Comparison of ENCODE assay signal across 9 cellular contexts in the genomic region with DNA sequence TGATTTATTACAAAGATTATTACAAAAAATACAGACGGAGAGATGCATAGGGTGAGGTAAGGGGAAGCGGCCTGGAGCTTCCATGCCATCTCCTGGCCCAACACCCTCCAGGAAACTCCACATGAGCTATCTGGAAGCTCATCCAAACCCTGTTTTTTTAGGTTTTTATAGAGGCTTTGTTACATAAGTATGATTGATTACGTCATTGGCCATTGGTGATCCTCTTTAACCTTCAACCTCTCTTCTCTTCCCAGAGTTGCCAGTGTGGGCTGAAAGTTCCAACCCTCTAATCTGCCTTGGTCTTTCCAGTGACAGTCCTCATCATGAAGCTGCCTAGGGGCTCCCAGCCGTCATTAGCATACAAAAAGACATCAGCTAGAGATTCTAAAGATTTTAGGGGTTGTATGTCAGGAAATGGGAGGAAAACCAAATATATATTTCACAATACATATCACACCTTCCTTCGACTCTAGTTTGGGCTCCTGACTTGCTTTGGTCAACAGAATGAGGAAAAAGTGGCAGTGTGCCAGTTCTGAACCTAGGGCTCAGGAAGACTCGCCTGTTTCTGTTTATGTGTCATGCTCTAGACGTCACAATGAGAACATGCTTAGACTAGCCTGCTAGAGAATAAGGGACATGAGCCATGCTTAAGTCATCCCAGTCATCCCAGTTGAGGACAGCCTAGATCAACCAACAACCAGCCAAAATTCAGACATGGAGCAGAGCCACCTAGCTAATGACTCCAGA.
DNase-seq lines count a peak whose midpoint lies in the region; FAIRE-seq lines count a peak whose summit lies in the region.
"Had no signal": no experiment of that assay in that cellular context is flagged by ENCODE, and none has a peak within 500 bp of the region (broad histone marks: within the 10 kb centered on the region; RNA-seq: fewer than 3 reads in every experiment).

No MANE protein-coding gene starts in this region.

- intact Hi-C loops in head of caudate nucleus (cut with DNase I): no loop called here

- no peak for FAIRE-seq in urothelium cell line (lab: Jason Lieb, UNC)

- peak; percentile 10 for DNase-seq in NCI-H2171 treated with DMSO at 0.1 percent for 48 hours (lab: John Stamatoyannopoulos, UW)
- no peak for DNase-seq in NCI-H2171 (lab: John Stamatoyannopoulos, UW)
- peak; percentile 59 to 79 for DNase-seq in SHP77 (lab: John Stamatoyannopoulos, UW)
- peak; percentile 9 for DNase-seq in fibroblast of the conjunctiva (ENCODE audit: low read depth)
- DNase-seq in urothelium cell line (ENCODE audit: low spot score): peak; percentile 32
- DNase-seq in activated CD8-positive, alpha-beta memory T cell treated with anti-CD3 and anti-CD28 coated beads, Interleukin-2, amount 50 U/mL, for 48 hours: no peak
- DNase-seq in head of caudate nucleus: no peak
- DNase-seq in DMS 273 (lab: John Stamatoyannopoulos, UW; ENCODE audit: unreplicated experiment): no peak
- DNase-seq: activated CD4-positive, alpha-beta memory T cell treated with anti-CD3 and anti-CD28 coated beads, Interleukin-2, amount 10 ng/mL, durations not matched to agents 7 days and 5 days had no signal

Comparison
In these comparisons a context has a peak if more than half of its experiments do, and no peak if none do; other contexts are left out.
1. DNase-seq: peak in NCI-H2171 treated with DMSO at 0.1 percent for 48 hours (single experiment), SHP77 (2 of 2), fibroblast of the conjunctiva (single experiment) and urothelium cell line (single experiment); none in NCI-H2171 (single experiment), activated CD8-positive, alpha-beta memory T cell treated with anti-CD3 and anti-CD28 coated beads, Interleukin-2, amount 50 U/mL, for 48 hours (single experiment), head of caudate nucleus (0 of 42) and DMS 273 (single experiment).